In genomic region chr21:26843912-26844257, GRCh38 we compare ENCODE assay signal across 8 cellular contexts. TPM values are rescaled to one million over a fixed set of nuclear protein-coding genes. Genes with fewer than 3 reads are reported as not detected.
A peak's percentile ranks its signal among the peaks of the same experiment; 100 is the strongest.
DNase-seq lines count a peak whose midpoint lies in the region; ATAC-seq, FAIRE-seq and TF ChIP-seq lines count a peak whose summit lies in the region.

No MANE protein-coding gene starts in this region.

- peak overlapping the region; percentile 92; the same call in 1 of the 2 replicates for H4K8ac ChIP-seq in H1 (ENCODE audit: extremely low read depth, insufficient read depth, low read length)

- 1% methylated on average over 12 of the region's 12 CpGs; no CpG with 5 or more reads in 1 of the 2 experiments for WGBS in H1 (ENCODE audit: extremely low coverage in 1 of 2, insufficient coverage in 1 of 2, insufficient read length in 1 of 2, insufficient replicate concordance in 2 of 2, low coverage in 1 of 2, low lambda C conversion rate in 2 of 2, missing lambda C conversion rate in 1 of 2), 2 experiments

- CTCF ChIA-PET in H1 (lab: Charles Lee; ENCODE audit: partially characterized antibody), result interaction anchor here (1.4 to 3.2 kb wide), 4 partner anchors 11 to 828 kb away, joined by 4 to 15 read pairs (median 9); partner anchors contain the start of gene ADAMTS5

- H3K4me1 Mint-ChIP-seq in naive B cell, result peaks cover 28 to 35% (median 34%) of the 10 kb centered on the region in 3 donors

- peak overlapping the region in 7 of 8 donors; percentile 47 to 77 (median 74) for H3K4me3 Mint-ChIP-seq in naive B cell

- TF ChIP-seq RAD21 in H1 (IDR thresholded peaks at IDR 0.05 in 1 of 2, conservative IDR thresholded peaks at IDR 0.05 in 1 of 2; ENCODE audit: low read depth in 2 of 2, low read length in 2 of 2), result no peak

- H3K79me2 ChIP-seq in H1 (ENCODE audit: control insufficient read depth in 1 of 2, insufficient read depth in 2 of 2, low read length in 2 of 2), result peaks cover 0 to 18% of the 10 kb centered on the region in 2 experiments; a peak in 2 of 4 replicates

- peak overlapping the region; percentile 85; the same call in 1 of the 2 replicates for H2BK5ac ChIP-seq in H1 (ENCODE audit: low read depth, low read length)

- H2AK5ac ChIP-seq in H1 (ENCODE audit: low read depth, low read length), result 0 out of 2 replicates have a peak overlapping the region, but pooled peaks have one; percentile 57

- ATAC-seq in naive B cell (ENCODE audit: low read depth in 2 of 2), result no peak
- no peak for ATAC-seq in GM18511 (IDR thresholded peaks at IDR 0.05; ENCODE audit: unreplicated experiment)
- no peak for ATAC-seq in GM21360 (IDR thresholded peaks at IDR 0.05; ENCODE audit: unreplicated experiment)

- H3K36me3 Mint-ChIP-seq in naive B cell, result peaks cover 0 to 7% of the 10 kb centered on the region in 2 donors

- peak overlapping the region in 3 of 4 experiments; percentile 1 to 82 (median 57); a peak in 6 of 7 replicates for H3K9ac ChIP-seq in H1 (replicated peaks in 1 of 4; ENCODE audit: extremely low read depth in 1 of 4, low read depth in 3 of 4, low read length in 3 of 4)

- 0 out of 2 replicates have a peak overlapping the region, but pooled peaks have one; percentile 97 for H2BK12ac ChIP-seq in H1 (ENCODE audit: low read depth, low read length)

- no peak overlapping the region for H3K23ac ChIP-seq in H1 (ENCODE audit: insufficient read length)

- DNase-seq in EL (peak; percentile 61), NCI-H226 (peak; percentile 31), H1 (ENCODE audit: low read depth in 1 of 2, low spot score in 2 of 2) (no peak), naive B cell (no peak), NCI-H2081 (lab: John Stamatoyannopoulos, UW) (no peak), NCI-H187 (lab: John Stamatoyannopoulos, UW) (no peak)

- H2BK20ac ChIP-seq in H1 (ENCODE audit: low read length), result 0 out of 2 replicates have a peak overlapping the region, but pooled peaks have one; percentile 34

- FAIRE-seq in H1 (lab: Jason Lieb, UNC), result no peak

- no peak for TF ChIP-seq CTCF in H1 (IDR thresholded peaks at IDR 0.05; ENCODE audit: control extremely low read depth in 1 of 3, insufficient read depth in 1 of 3, low read depth in 1 of 3, low read length in 3 of 3)

- H3K4me2 ChIP-seq in H1 (ENCODE audit: insufficient read depth in 1 of 2, low read depth in 2 of 2, low read length in 2 of 2), result peak overlapping the region; percentile 85 to 93

- peak overlapping the region; percentile 68 to 89 (median 74) for H3K4me3 ChIP-seq in H1 (ENCODE audit: extremely low read depth in 1 of 4, insufficient read depth in 2 of 4, low read depth in 3 of 4, low read length in 4 of 4)

- no peak overlapping the region for H3K14ac ChIP-seq in H1 (ENCODE audit: insufficient read length)

- H3K4me1 ChIP-seq in H1 (replicated peaks in 1 of 4; ENCODE audit: control insufficient read depth in 3 of 4, insufficient read depth in 4 of 4, low read length in 3 of 4), result peaks cover 0 to 12% (median 7%) of the 10 kb centered on the region in 4 experiments; a peak in 4 of 7 replicates

- no peak overlapping the region for H3K27ac ChIP-seq in H1 (ENCODE audit: low read depth, low read length)

- H2AFZ ChIP-seq in H1 (ENCODE audit: low read length), result peak overlapping the region; percentile 32; the same call in 1 of the 2 replicates

- TF ChIP-seq EP300 in H1 (IDR thresholded peaks at IDR 0.05; ENCODE audit: borderline replicate concordance in 1 of 2, low read depth in 2 of 2, low read length in 2 of 2), result no peak

- peaks cover 12 to 35% (median 21%) of the 10 kb centered on the region in 4 experiments for H3K36me3 ChIP-seq in H1 (ENCODE audit: control insufficient read depth in 2 of 4, insufficient read depth in 4 of 4, low read length in 3 of 4)

- H2BK120ac ChIP-seq in H1 (replicated peaks; ENCODE audit: low read depth, low read length), result no peak overlapping the region

- H3K79me1 ChIP-seq in H1 (ENCODE audit: low read depth, low read length), result peaks cover 2% of the 10 kb centered on the region; the same call in 1 of the 2 replicates

- H3K27ac Mint-ChIP-seq in naive B cell, result peak overlapping the region in 1 of 6 donors; percentile 39

- H2BK15ac ChIP-seq in H1 (ENCODE audit: low read length), result peak overlapping the region; percentile 46; the same call in 1 of the 2 replicates

- POLR2A ChIA-PET in H1 (lab: Charles Lee; ENCODE audit: partially characterized antibody), result interaction anchor here (0.8 to 3.2 kb wide), 10 partner anchors 10 to 1902 kb away, joined by 3 to 8 read pairs (median 4); no protein-coding TSS in a partner anchor

- peaks cover 0 to 28% (median 13%) of the 10 kb centered on the region in 4 experiments; a peak in 5 of 7 replicates for H3K27me3 ChIP-seq in H1 (replicated peaks in 1 of 4; ENCODE audit: control insufficient read depth in 3 of 4, extremely low read depth in 1 of 4, insufficient read depth in 3 of 4, low read length in 3 of 4)

- H3K56ac ChIP-seq in H1 (replicated peaks; ENCODE audit: insufficient read length, low read depth, low read length), result no peak overlapping the region

- no peak overlapping the region for H4K91ac ChIP-seq in H1 (replicated peaks; ENCODE audit: insufficient read length, low read length)

- H3K27me3 Mint-ChIP-seq in naive B cell, result peaks cover 64 to 85% (median 75%) of the 10 kb centered on the region in 3 donors

- peaks cover 0 to 10% (median 5%) of the 10 kb centered on the region in 7 donors for H3K9me3 Mint-ChIP-seq in naive B cell

- H3K9me3 ChIP-seq in H1 (ENCODE audit: insufficient read depth in 2 of 2, low read depth in 1 of 2, low read length in 1 of 2), result no peaks in the 10 kb centered on the region

- H3K18ac ChIP-seq in H1 (ENCODE audit: extremely low read depth, low read length), result peak overlapping the region; percentile 99; the same call in 1 of the 2 replicates

- no peak overlapping the region for H4K5ac ChIP-seq in H1 (ENCODE audit: insufficient read length, low read depth, low read length)

- peak overlapping the region; percentile 40 for H3K4ac ChIP-seq in H1 (replicated peaks; ENCODE audit: insufficient read length, low read depth, low read length)

- no peak for TF ChIP-seq POLR2A in H1 (IDR thresholded peaks at IDR 0.05; ENCODE audit: control extremely low read depth in 1 of 2, low read depth in 2 of 2, low read length in 2 of 2)

- no peaks in the 10 kb centered on the region for H4K20me1 ChIP-seq in H1 (replicated peaks in 1 of 2; ENCODE audit: control insufficient read depth in 1 of 2, insufficient read depth in 2 of 2, low read length in 2 of 2)

- H3K23me2 ChIP-seq in H1 (ENCODE audit: low read depth, low read length), result peaks cover 26% of the 10 kb centered on the region

TF ChIP-seq in H1, 55 proteins besides CTCF, POLR2A, EP300 and RAD21:
- 0 out of 2 replicates have a peak, but pooled peaks have one; percentile 44 for TF ChIP-seq PHF8 (conservative IDR thresholded peaks at IDR 0.05; ENCODE audit: low read depth, low read length)
- TF ChIP-seq JUND (IDR thresholded peaks at IDR 0.05; ENCODE audit: low read length), result no peak
- TF ChIP-seq KDM1A (IDR thresholded peaks at IDR 0.05; ENCODE audit: borderline replicate concordance, low read length), result no peak
- TF ChIP-seq SP4 (IDR thresholded peaks at IDR 0.05; ENCODE audit: low read length), result no peak
- TF ChIP-seq RNF2 (IDR thresholded peaks at IDR 0.05; ENCODE audit: borderline replicate concordance, low read depth, low read length, missing control alignments, poor library complexity, severe bottlenecking), result no peak
- TF ChIP-seq CBX8 (IDR thresholded peaks at IDR 0.05; ENCODE audit: borderline replicate concordance, low read depth, low read length), result no peak
- no peak for TF ChIP-seq SP1 (IDR thresholded peaks at IDR 0.05; ENCODE audit: low read depth, low read length)

RNA-seq across cellular contexts. Expression of gene ADAMTS1, which starts 1.3 kb away (rescaled TPM):
- 19.6 and 22.4 TPM in 2 replicates for total RNA-seq in H1 (2021; fragmentation: NEBNext Ultra II Directional; extraction: Animal tissue kit (Norgen Biotek cat#: 25700))
- 10.7 and 14.1 TPM in 2 replicates for polyA plus RNA-seq in H1 (2011; rRNA removed)
- 12.9 TPM for polyA plus RNA-seq in H1 (2011; cell fraction: cytosol; rRNA removed)
- polyA plus RNA-seq in H1 (2011; cell fraction: nucleus; rRNA removed), result 49.2 TPM
- polyA plus RNA-seq in H1 (2012, experiment 1 of 2), result 6.9 to 15.5 TPM (median 12.1 TPM) in 4 replicates
- polyA plus RNA-seq in H1 (2012, experiment 2 of 2), result 1.1 TPM
- polyA plus RNA-seq in H1 (2013, experiment 1 of 2), result 20.9 TPM
- 19.3 TPM for polyA plus RNA-seq in H1 (2013, experiment 2 of 2)
- 56.5 and 103 TPM in 2 replicates for polyA minus RNA-seq in H1 (2011; rRNA and poly(A)+ RNA removed)
- polyA minus RNA-seq in H1 (2011; cell fraction: cytosol; rRNA and poly(A)+ RNA removed), result 41.5 TPM
- polyA minus RNA-seq in H1 (2011; cell fraction: nucleus; rRNA and poly(A)+ RNA removed), result 67.2 TPM
- polyA plus RNA-seq in naive B cell (ENCODE audit: low read depth in 6 of 6), result not detected

Comparison
In these comparisons a context has a peak if more than half of its experiments do, and no peak if none do; other contexts are left out.
1. DNase-seq: peak in EL (single experiment) and NCI-H226 (single experiment); none in H1 (0 of 2), naive B cell (single experiment), NCI-H2081 (0 of 2) and NCI-H187 (0 of 2).